In the genomic region with DNA sequence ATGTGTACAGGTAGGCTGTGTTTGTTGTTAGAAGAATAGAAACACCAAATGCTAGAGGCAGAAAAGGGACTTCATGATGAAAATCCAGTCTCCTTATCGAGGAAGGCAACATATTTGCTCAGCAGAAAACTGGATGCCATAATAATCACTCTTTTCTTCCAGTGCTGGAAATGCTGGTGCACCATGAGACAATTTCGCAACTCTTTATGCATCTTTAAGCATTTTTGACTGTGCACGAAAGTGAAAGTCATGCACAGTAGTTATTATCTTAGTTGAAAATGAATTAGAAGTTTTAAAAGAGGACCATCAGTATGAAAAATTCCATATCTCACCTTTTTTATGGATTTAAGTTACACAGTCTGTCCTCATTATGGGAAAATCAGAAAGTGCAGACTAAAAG, we compare ENCODE assay signal across 9 cellular contexts. TPM values are rescaled to one million over a fixed set of nuclear protein-coding genes. Genes with fewer than 3 reads are reported as not detected.
DNase-seq lines count a peak whose midpoint lies in the region; ATAC-seq and TF ChIP-seq lines count a peak whose summit lies in the region.
"Had no signal": no experiment of that assay in that cellular context is flagged by ENCODE, and none has a peak within 500 bp of the region (broad histone marks: within the 10 kb centered on the region; RNA-seq: fewer than 3 reads in every experiment).

No MANE protein-coding gene starts in this region.

- H3K4me1 ChIP-seq in testis, result no peaks in the 10 kb centered on the region

- 70 to 77% methylated on average over 3 of the region's 3 CpGs for WGBS in testis, 2 donors

- no peak for TF ChIP-seq CTCF in testis (IDR thresholded peaks at IDR 0.05)

- no peak overlapping the region for H3K4me3 ChIP-seq in testis

- ATAC-seq in HG02852 (IDR thresholded peaks at IDR 0.05; ENCODE audit: unreplicated experiment) (peak; percentile 55), GM18907 (IDR thresholded peaks at IDR 0.05; ENCODE audit: unreplicated experiment) (no peak), GM19023 (IDR thresholded peaks at IDR 0.05; ENCODE audit: unreplicated experiment) (no peak)
- no peak for ATAC-seq in naive thymus-derived CD8-positive, alpha-beta T cell

- no peaks in the 10 kb centered on the region for H3K27me3 ChIP-seq in testis

- H3K9me3 Mint-ChIP-seq in activated naive CD4-positive, alpha-beta T cell treated with anti-CD3 and anti-CD28 coated beads for 36 hours, result no peaks in the 10 kb centered on the region
- H3K9me3 Mint-ChIP-seq in naive thymus-derived CD8-positive, alpha-beta T cell, result no peaks in the 10 kb centered on the region

- no peak overlapping the region for H3K4me3 Mint-ChIP-seq in activated naive CD4-positive, alpha-beta T cell treated with anti-CD3 and anti-CD28 coated beads for 36 hours
- H3K4me3 Mint-ChIP-seq in naive thymus-derived CD8-positive, alpha-beta T cell, result peak overlapping the region in 7 of 10 donors; percentile 18 to 65 (median 44)

- H3K36me3 ChIP-seq in testis (ENCODE audit: low read depth, missing control alignments), result no peaks in the 10 kb centered on the region

- no peaks in the 10 kb centered on the region for H3K27me3 Mint-ChIP-seq in activated naive CD4-positive, alpha-beta T cell treated with anti-CD3 and anti-CD28 coated beads for 36 hours (ENCODE audit: low read depth)
- H3K27me3 Mint-ChIP-seq in naive thymus-derived CD8-positive, alpha-beta T cell, result no peaks in the 10 kb centered on the region

- H3K4me1 Mint-ChIP-seq in activated naive CD4-positive, alpha-beta T cell treated with anti-CD3 and anti-CD28 coated beads for 36 hours (ENCODE audit: low read depth), result peaks cover 30% of the 10 kb centered on the region
- H3K4me1 Mint-ChIP-seq in naive thymus-derived CD8-positive, alpha-beta T cell, result peaks cover 25 to 50% (median 36%) of the 10 kb centered on the region in 4 donors

- no peaks in the 10 kb centered on the region for H3K9me3 ChIP-seq in testis

- H3K27ac ChIP-seq in testis, result no peak overlapping the region

- no peaks in the 10 kb centered on the region for H3K36me3 Mint-ChIP-seq in activated naive CD4-positive, alpha-beta T cell treated with anti-CD3 and anti-CD28 coated beads for 36 hours (ENCODE audit: low read depth)
- H3K36me3 Mint-ChIP-seq in naive thymus-derived CD8-positive, alpha-beta T cell, result peaks cover 0 to 28% (median 4%) of the 10 kb centered on the region in 3 donors

- CTCF ChIA-PET in activated naive CD4-positive, alpha-beta T cell treated with anti-CD3 and anti-CD28 coated beads for 36 hours (lab: Charles Lee), result no interaction called here

- intact Hi-C loops in activated naive CD4-positive, alpha-beta T cell treated with anti-CD3 and anti-CD28 coated beads for 36 hours (cut with micrococcal nuclease), result loop anchor here (1.0 to 5.0 kb wide), 2 partner anchors 28 to 98 kb away; no protein-coding TSS in a partner anchor
- intact Hi-C loops in testis (cut with DNase I; ENCODE audit: low total_unique reads), result no loop called here

- DNase-seq in activated naive CD4-positive, alpha-beta T cell treated with anti-CD3 and anti-CD28 coated beads for 36 hours, result peak; percentile 12
- DNase-seq in activated naive CD4-positive, alpha-beta T cell treated with Interleukin-2 at 50 U/mL for 16 hours, result no peak
- DNase-seq in OCI-M1 (lab: John Stamatoyannopoulos, UW) (peak; percentile 78), testis (no peak)
- DNase-seq in naive thymus-derived CD8-positive, alpha-beta T cell, result no peak
- DNase-seq: NCI-H2029 treated with DMSO at 0.1 percent for 48 hours had no signal

- H3K27ac Mint-ChIP-seq in activated naive CD4-positive, alpha-beta T cell treated with anti-CD3 and anti-CD28 coated beads for 36 hours, result no peak overlapping the region
- peak overlapping the region in 2 of 10 donors; percentile 1 to 44 for H3K27ac Mint-ChIP-seq in naive thymus-derived CD8-positive, alpha-beta T cell

- POLR2A ChIA-PET in naive thymus-derived CD8-positive, alpha-beta T cell (lab: Charles Lee), result no interaction called here

- no peak for TF ChIP-seq POLR2A in testis (IDR thresholded peaks at IDR 0.05)

RNA-seq across cellular contexts. Expression of gene SMYD2, which starts 29.1 kb away (rescaled TPM):
- 10 to 100 TPM; 33.4 to 38.4 TPM for total RNA-seq in activated naive CD4-positive, alpha-beta T cell treated with anti-CD3 and anti-CD28 coated beads for 36 hours
- total RNA-seq in naive thymus-derived CD8-positive, alpha-beta T cell, result 10 to 100 TPM; 37.2 to 39.5 TPM
- 10 to 100 TPM; 37.6 to 41.9 (median 41.7) TPM for polyA plus RNA-seq in naive thymus-derived CD8-positive, alpha-beta T cell
- 10 to 100 TPM; 75.5 to 89.4 TPM for total RNA-seq in testis
- polyA plus RNA-seq in testis (ENCODE audit: insufficient read depth, low read depth, low replicate concordance), result 73.9 TPM

Comparison
In these comparisons a context has a peak if more than half of its experiments do, and no peak if none do; other contexts are left out.
1. DNase-seq: peak in activated naive CD4-positive, alpha-beta T cell treated with anti-CD3 and anti-CD28 coated beads for 36 hours (single experiment) and OCI-M1 (single experiment); none in activated naive CD4-positive, alpha-beta T cell treated with Interleukin-2 at 50 U/mL for 16 hours (single experiment), naive thymus-derived CD8-positive, alpha-beta T cell (0 of 10) and testis (single experiment).